Comparison of ENCODE assay signal across 1 cellular context in genomic region chr6:45378324-45378926, GRCh38.
A peak's percentile ranks its signal among the peaks of the same experiment; 100 is the strongest.
TF ChIP-seq lines count a peak whose summit lies in the region.

No MANE protein-coding gene starts in this region.

TF ChIP-seq in HepG2, 621 proteins besides CTCF, POLR2A, EP300 and RAD21 (continued from another document and continues in another):
- TF ChIP-seq, protein P1, sequence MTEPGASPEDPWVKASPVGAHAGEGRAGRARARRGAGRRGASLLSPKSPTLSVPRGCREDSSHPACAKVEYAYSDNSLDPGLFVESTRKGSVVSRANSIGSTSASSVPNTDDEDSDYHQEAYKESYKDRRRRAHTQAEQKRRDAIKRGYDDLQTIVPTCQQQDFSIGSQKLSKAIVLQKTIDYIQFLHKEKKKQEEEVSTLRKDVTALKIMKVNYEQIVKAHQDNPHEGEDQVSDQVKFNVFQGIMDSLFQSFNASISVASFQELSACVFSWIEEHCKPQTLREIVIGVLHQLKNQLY (CRISPR knock-in tag; IDR thresholded peaks at IDR 0.05) = no peak
- TF ChIP-seq ZNF451 (CRISPR knock-in tag; IDR thresholded peaks at IDR 0.05) (no peak), ZNF205 (CRISPR knock-in tag; IDR thresholded peaks at IDR 0.05) (0 out of 2 replicates have a peak, but pooled peaks have one; percentile 11), ZNF616 (CRISPR knock-in tag; IDR thresholded peaks at IDR 0.05; ENCODE audit: low read depth) (no peak), ZNF264 (CRISPR knock-in tag; IDR thresholded peaks at IDR 0.05) (0 out of 2 replicates have a peak, but pooled peaks have one; percentile 1), CHD2 (IDR thresholded peaks at IDR 0.05; ENCODE audit: low read depth, low read length) (no peak), IKZF1 (IDR thresholded peaks at IDR 0.05) (no peak), MAZ (IDR thresholded peaks at IDR 0.05; ENCODE audit: borderline replicate concordance, low read depth, low read length) (no peak), MAZ (CRISPR knock-in tag; IDR thresholded peaks at IDR 0.05; ENCODE audit: low read depth) (no peak), ZNF552 (CRISPR knock-in tag; IDR thresholded peaks at IDR 0.05; ENCODE audit: borderline replicate concordance) (no peak; the same call in 1 of the 2 replicates), KAT7 (CRISPR knock-in tag; IDR thresholded peaks at IDR 0.05; ENCODE audit: borderline replicate concordance) (no peak), SMAD3 (CRISPR knock-in tag; IDR thresholded peaks at IDR 0.05) (0 out of 2 replicates have a peak, but pooled peaks have one; percentile 1), ZNF362 (CRISPR knock-in tag; IDR thresholded peaks at IDR 0.05; ENCODE audit: borderline replicate concordance) (no peak), HBP1 (CRISPR knock-in tag; IDR thresholded peaks at IDR 0.05; ENCODE audit: low read depth) (no peak), GFI1 (CRISPR knock-in tag; IDR thresholded peaks at IDR 0.05; ENCODE audit: borderline replicate concordance) (no peak), KLF16 (CRISPR knock-in tag; IDR thresholded peaks at IDR 0.05) (peak in 1 of 2 experiments; percentile 8; a peak in 2 of 4 replicates), PRPF4 (IDR thresholded peaks at IDR 0.05; ENCODE audit: low read depth, low read length, poor library complexity, severe bottlenecking) (peak; percentile 30), KMT2B (CRISPR knock-in tag; IDR thresholded peaks at IDR 0.05) (no peak; the same call in 1 of the 2 replicates), RNF2 (conservative IDR thresholded peaks at IDR 0.05; ENCODE audit: low read depth) (0 out of 2 replicates have a peak, but pooled peaks have one; percentile 17), YEATS4 (CRISPR knock-in tag; IDR thresholded peaks at IDR 0.05; ENCODE audit: borderline replicate concordance) (no peak), TGIF2 (CRISPR knock-in tag; IDR thresholded peaks at IDR 0.05) (0 out of 2 replicates have a peak, but pooled peaks have one; percentile 3), ZNF296 (CRISPR knock-in tag; conservative IDR thresholded peaks at IDR 0.05) (no peak), RCOR2 (CRISPR knock-in tag; IDR thresholded peaks at IDR 0.05) (no peak), ASH2L (IDR thresholded peaks at IDR 0.05; ENCODE audit: insufficient read length, low read depth, low read length) (peak; percentile 1), ZNF674 (CRISPR knock-in tag; IDR thresholded peaks at IDR 0.05; ENCODE audit: low read depth) (no peak), GZF1 (CRISPR knock-in tag; IDR thresholded peaks at IDR 0.05) (no peak), BCL6 (CRISPR knock-in tag; IDR thresholded peaks at IDR 0.05) (peak; percentile 8), ZNF878 (CRISPR knock-in tag; IDR thresholded peaks at IDR 0.05) (no peak), POGK (CRISPR knock-in tag; conservative IDR thresholded peaks at IDR 0.05) (0 out of 2 replicates have a peak, but pooled peaks have one; percentile 19), FOXO4 (CRISPR knock-in tag; conservative IDR thresholded peaks at IDR 0.05) (no peak), RELA (CRISPR knock-in tag; IDR thresholded peaks at IDR 0.05) (no peak), TEAD3 (CRISPR knock-in tag; optimal IDR thresholded peaks at IDR 0.05; ENCODE audit: borderline replicate concordance) (no peak), PHB2 (IDR thresholded peaks at IDR 0.05; ENCODE audit: partially characterized antibody) (no peak), ARNTL (CRISPR knock-in tag; IDR thresholded peaks at IDR 0.05) (no peak), RAD51 (IDR thresholded peaks at IDR 0.05; ENCODE audit: borderline replicate concordance) (no peak), ZIK1 (CRISPR knock-in tag; IDR thresholded peaks at IDR 0.05; ENCODE audit: borderline replicate concordance, low read depth) (no peak), NR2F6 (IDR thresholded peaks at IDR 0.05) (no peak), NR2F6 (CRISPR knock-in tag; IDR thresholded peaks at IDR 0.05) (no peak), ZNF598 (CRISPR knock-in tag; IDR thresholded peaks at IDR 0.05; ENCODE audit: borderline replicate concordance) (no peak), HOXA9 (CRISPR knock-in tag; IDR thresholded peaks at IDR 0.05; ENCODE audit: borderline replicate concordance) (no peak), ZNF558 (CRISPR knock-in tag; IDR thresholded peaks at IDR 0.05; ENCODE audit: borderline replicate concordance) (no peak; the same call in 1 of the 2 replicates), ZNF432 (CRISPR knock-in tag; IDR thresholded peaks at IDR 0.05; ENCODE audit: borderline replicate concordance) (no peak), CBX5 (CRISPR knock-in tag; IDR thresholded peaks at IDR 0.05; ENCODE audit: borderline replicate concordance) (no peak)
- TF ChIP-seq, protein P2, sequence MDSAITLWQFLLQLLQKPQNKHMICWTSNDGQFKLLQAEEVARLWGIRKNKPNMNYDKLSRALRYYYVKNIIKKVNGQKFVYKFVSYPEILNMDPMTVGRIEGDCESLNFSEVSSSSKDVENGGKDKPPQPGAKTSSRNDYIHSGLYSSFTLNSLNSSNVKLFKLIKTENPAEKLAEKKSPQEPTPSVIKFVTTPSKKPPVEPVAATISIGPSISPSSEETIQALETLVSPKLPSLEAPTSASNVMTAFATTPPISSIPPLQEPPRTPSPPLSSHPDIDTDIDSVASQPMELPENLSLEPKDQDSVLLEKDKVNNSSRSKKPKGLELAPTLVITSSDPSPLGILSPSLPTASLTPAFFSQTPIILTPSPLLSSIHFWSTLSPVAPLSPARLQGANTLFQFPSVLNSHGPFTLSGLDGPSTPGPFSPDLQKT (CRISPR knock-in tag; IDR thresholded peaks at IDR 0.05; ENCODE audit: borderline replicate concordance) = no peak
- TF ChIP-seq, protein P3, sequence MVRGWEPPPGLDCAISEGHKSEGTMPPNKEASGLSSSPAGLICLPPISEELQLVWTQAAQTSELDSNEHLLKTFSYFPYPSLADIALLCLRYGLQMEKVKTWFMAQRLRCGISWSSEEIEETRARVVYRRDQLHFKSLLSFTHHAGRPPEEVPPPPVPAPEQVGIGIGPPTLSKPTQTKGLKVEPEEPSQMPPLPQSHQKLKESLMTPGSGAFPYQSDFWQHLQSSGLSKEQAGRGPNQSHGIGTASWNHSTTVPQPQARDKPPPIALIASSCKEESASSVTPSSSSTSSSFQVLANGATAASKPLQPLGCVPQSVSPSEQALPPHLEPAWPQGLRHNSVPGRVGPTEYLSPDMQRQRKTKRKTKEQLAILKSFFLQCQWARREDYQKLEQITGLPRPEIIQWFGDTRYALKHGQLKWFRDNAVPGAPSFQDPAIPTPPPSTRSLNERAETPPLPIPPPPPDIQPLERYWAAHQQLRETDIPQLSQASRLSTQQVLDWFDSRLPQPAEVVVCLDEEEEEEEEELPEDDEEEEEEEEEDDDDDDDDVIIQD (CRISPR knock-in tag; IDR thresholded peaks at IDR 0.05; ENCODE audit: low read depth) = no peak
- TF ChIP-seq, protein P4, sequence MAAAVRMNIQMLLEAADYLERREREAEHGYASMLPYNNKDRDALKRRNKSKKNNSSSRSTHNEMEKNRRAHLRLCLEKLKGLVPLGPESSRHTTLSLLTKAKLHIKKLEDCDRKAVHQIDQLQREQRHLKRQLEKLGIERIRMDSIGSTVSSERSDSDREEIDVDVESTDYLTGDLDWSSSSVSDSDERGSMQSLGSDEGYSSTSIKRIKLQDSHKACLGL (CRISPR knock-in tag; IDR thresholded peaks at IDR 0.05) = no peak
- TF ChIP-seq, protein P5, sequence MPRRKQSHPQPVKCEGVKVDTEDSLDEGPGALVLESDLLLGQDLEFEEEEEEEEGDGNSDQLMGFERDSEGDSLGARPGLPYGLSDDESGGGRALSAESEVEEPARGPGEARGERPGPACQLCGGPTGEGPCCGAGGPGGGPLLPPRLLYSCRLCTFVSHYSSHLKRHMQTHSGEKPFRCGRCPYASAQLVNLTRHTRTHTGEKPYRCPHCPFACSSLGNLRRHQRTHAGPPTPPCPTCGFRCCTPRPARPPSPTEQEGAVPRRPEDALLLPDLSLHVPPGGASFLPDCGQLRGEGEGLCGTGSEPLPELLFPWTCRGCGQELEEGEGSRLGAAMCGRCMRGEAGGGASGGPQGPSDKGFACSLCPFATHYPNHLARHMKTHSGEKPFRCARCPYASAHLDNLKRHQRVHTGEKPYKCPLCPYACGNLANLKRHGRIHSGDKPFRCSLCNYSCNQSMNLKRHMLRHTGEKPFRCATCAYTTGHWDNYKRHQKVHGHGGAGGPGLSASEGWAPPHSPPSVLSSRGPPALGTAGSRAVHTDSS (CRISPR knock-in tag; conservative IDR thresholded peaks at IDR 0.05) = no peak
- TF ChIP-seq, protein P6, sequence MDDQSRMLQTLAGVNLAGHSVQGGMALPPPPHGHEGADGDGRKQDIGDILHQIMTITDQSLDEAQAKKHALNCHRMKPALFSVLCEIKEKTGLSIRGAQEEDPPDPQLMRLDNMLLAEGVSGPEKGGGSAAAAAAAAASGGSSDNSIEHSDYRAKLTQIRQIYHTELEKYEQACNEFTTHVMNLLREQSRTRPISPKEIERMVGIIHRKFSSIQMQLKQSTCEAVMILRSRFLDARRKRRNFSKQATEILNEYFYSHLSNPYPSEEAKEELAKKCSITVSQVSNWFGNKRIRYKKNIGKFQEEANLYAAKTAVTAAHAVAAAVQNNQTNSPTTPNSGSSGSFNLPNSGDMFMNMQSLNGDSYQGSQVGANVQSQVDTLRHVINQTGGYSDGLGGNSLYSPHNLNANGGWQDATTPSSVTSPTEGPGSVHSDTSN (CRISPR knock-in tag; IDR thresholded peaks at IDR 0.05; ENCODE audit: borderline replicate concordance) = no peak
- TF ChIP-seq, protein P7, sequence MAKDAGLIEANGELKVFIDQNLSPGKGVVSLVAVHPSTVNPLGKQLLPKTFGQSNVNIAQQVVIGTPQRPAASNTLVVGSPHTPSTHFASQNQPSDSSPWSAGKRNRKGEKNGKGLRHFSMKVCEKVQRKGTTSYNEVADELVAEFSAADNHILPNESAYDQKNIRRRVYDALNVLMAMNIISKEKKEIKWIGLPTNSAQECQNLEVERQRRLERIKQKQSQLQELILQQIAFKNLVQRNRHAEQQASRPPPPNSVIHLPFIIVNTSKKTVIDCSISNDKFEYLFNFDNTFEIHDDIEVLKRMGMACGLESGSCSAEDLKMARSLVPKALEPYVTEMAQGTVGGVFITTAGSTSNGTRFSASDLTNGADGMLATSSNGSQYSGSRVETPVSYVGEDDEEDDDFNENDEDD (CRISPR knock-in tag; IDR thresholded peaks at IDR 0.05; ENCODE audit: borderline replicate concordance) = no peak
- TF ChIP-seq, protein P8, sequence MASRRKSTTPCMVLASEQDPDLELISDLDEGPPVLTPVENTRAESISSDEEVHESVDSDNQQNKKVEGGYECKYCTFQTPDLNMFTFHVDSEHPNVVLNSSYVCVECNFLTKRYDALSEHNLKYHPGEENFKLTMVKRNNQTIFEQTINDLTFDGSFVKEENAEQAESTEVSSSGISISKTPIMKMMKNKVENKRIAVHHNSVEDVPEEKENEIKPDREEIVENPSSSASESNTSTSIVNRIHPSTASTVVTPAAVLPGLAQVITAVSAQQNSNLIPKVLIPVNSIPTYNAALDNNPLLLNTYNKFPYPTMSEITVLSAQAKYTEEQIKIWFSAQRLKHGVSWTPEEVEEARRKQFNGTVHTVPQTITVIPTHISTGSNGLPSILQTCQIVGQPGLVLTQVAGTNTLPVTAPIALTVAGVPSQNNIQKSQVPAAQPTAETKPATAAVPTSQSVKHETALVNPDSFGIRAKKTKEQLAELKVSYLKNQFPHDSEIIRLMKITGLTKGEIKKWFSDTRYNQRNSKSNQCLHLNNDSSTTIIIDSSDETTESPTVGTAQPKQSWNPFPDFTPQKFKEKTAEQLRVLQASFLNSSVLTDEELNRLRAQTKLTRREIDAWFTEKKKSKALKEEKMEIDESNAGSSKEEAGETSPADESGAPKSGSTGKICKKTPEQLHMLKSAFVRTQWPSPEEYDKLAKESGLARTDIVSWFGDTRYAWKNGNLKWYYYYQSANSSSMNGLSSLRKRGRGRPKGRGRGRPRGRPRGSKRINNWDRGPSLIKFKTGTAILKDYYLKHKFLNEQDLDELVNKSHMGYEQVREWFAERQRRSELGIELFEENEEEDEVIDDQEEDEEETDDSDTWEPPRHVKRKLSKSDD (CRISPR knock-in tag; IDR thresholded peaks at IDR 0.05; ENCODE audit: low read depth) = no peak
